In genomic region chr5:81077105-81077504, GRCh38 we compare ENCODE assay signal across 34 cellular contexts.
"Had no signal": no experiment of that assay in that cellular context is flagged by ENCODE, and none has a peak within 500 bp of the region (broad histone marks: within the 10 kb centered on the region; RNA-seq: fewer than 3 reads in every experiment).

No MANE protein-coding gene starts in this region.

- H3K4me3 ChIP-seq: adrenal gland, ascending aorta, body of pancreas, breast epithelium, cardiac muscle cell had no signal

- H3K27me3 ChIP-seq: adrenal gland, ascending aorta, body of pancreas, brain microvascular endothelial cell, breast epithelium, cardiac muscle cell had no signal

- ATAC-seq: activated naive CD4-positive, alpha-beta T cell treated with anti-CD3 and anti-CD28 coated beads, Interleukin-2, amount 50 U/mL, for 72 hours; activated naive CD8-positive, alpha-beta T cell treated with anti-CD3 and anti-CD28 coated beads, Interleukin-2, amount 50 U/mL, for 24 hours; activated T-cell treated with anti-CD3 and anti-CD28 coated beads, Interleukin-2, amount 50 U/mL, for 4 hours; activated T-cell treated with anti-CD3 and anti-CD28 coated beads, Interleukin-2, amount 50 U/mL, for 72 hours; activated T-helper 17 cell treated with anti-CD3 and anti-CD28 coated beads, Interleukin-2, amount 50 U/mL, for 72 hours; body of pancreas had no signal

- DNase-seq: activated effector memory CD4-positive, alpha-beta T cell treated with anti-CD3 and anti-CD28 coated beads, Interleukin-2, amount 50 U/mL, for 16 hours; activated effector memory CD4-positive, alpha-beta T cell treated with Interleukin-2 at 50 U/mL for 16 hours; activated gamma-delta T cell; activated gamma-delta T cell treated with Interleukin-2 at 50 U/mL for 16 hours; activated naive CD4-positive, alpha-beta T cell; activated naive CD4-positive, alpha-beta T cell treated with anti-CD3 and anti-CD28 coated beads for 36 hours; activated naive CD4-positive, alpha-beta T cell treated with anti-CD3 and anti-CD28 coated beads, Interleukin-2, amount 10 ng/mL, durations not matched to agents 7 days and 5 days; activated naive CD4-positive, alpha-beta T cell treated with anti-CD3 and anti-CD28 coated beads, Interleukin-2, amount 50 U/mL, for 16 hours; activated naive CD4-positive, alpha-beta T cell treated with Interleukin-2 at 50 U/mL for 16 hours; activated naive CD8-positive, alpha-beta T cell treated with anti-CD3 and anti-CD28 coated beads for 36 hours; activated naive CD8-positive, alpha-beta T cell treated with anti-CD3 and anti-CD28 coated beads, Interleukin-2, amount 10 ng/mL, durations not matched to agents 7 days and 5 days; activated naive CD8-positive, alpha-beta T cell treated with anti-CD3 and anti-CD28 coated beads, Interleukin-2, amount 50 U/mL, for 24 hours; activated T-cell treated with anti-CD3 and anti-CD28 coated beads, Interleukin-2, amount 50 U/mL, for 1 hour; activated T-cell treated with anti-CD3 and anti-CD28 coated beads, Interleukin-2, amount 50 U/mL, for 24 hours; activated T-cell treated with anti-CD3 and anti-CD28 coated beads, Interleukin-2, amount 50 U/mL, for 4 hours; activated T-cell treated with anti-CD3 and anti-CD28 coated beads, Interleukin-2, amount 50 U/mL, for 48 hours; activated T-cell treated with anti-CD3 and anti-CD28 coated beads, Interleukin-2, amount 50 U/mL, for 72 hours; adrenal gland; amniotic stem cell; amygdala; anterior cingulate cortex; aorta; body of pancreas; brain microvascular endothelial cell; caudate nucleus; central memory CD4-positive, alpha-beta T cell; cerebellar nuclear complex had no signal

- H3K9me3 ChIP-seq: body of pancreas, breast epithelium had no signal

- FAIRE-seq: astrocyte, bronchial epithelial cell had no signal

- H3K27ac ChIP-seq: adrenal gland, ascending aorta, body of pancreas, brain microvascular endothelial cell, breast epithelium, cardiac muscle cell had no signal

- H3K36me3 ChIP-seq: adrenal gland, ascending aorta, brain microvascular endothelial cell, breast epithelium, cardiac muscle cell had no signal

- H3K4me1 ChIP-seq: adrenal gland, ascending aorta, body of pancreas, breast epithelium had no signal
